In genomic region chr11:66852466-66853241, GRCh38 we compare ENCODE assay signal across 17 cellular contexts. TPM values are rescaled to one million over a fixed set of nuclear protein-coding genes. Genes with fewer than 3 reads are reported as not detected.
DNase-seq lines count a peak whose midpoint lies in the region; ATAC-seq and TF ChIP-seq lines count a peak whose summit lies in the region.
"Had no signal": no experiment of that assay in that cellular context is flagged by ENCODE, and none has a peak within 500 bp of the region (broad histone marks: within the 10 kb centered on the region; RNA-seq: fewer than 3 reads in every experiment).

No MANE protein-coding gene starts in this region.

- peaks cover 5% of the 10 kb centered on the region for H3K79me2 ChIP-seq in DOHH2 (ENCODE audit: control insufficient read depth, low read length)

- H4K20me1 ChIP-seq in BLaER1 treated with 17β-estradiol and CSF1 and Interleukin-3, amounts not matched to agents 10 nM and 100 nM, result peaks cover 0 to 4% (median 3%) of the 10 kb centered on the region in 11 experiments; a peak in 15 of 22 replicates
- H4K20me1 ChIP-seq in DOHH2 (ENCODE audit: control insufficient read depth, insufficient read depth, low read depth, low read length), result no peaks in the 10 kb centered on the region

- H3K9ac ChIP-seq in BLaER1 treated with 17β-estradiol and CSF1 and Interleukin-3, amounts not matched to agents 10 nM and 100 nM, result peak overlapping the region in 6 of 11 experiments; percentile 50 to 99 (median 71); a peak in 11 of 22 replicates

- H3K4me2 ChIP-seq in BLaER1 treated with 17β-estradiol and CSF1 and Interleukin-3, amounts not matched to agents 10 nM and 100 nM, result peak overlapping the region; percentile 45 to 99 (median 70)
- peak overlapping the region; percentile 30 for H3K4me2 ChIP-seq in DOHH2 (ENCODE audit: low read length)

- H3K4me3 ChIP-seq in BLaER1 treated with 17β-estradiol and CSF1 and Interleukin-3, amounts not matched to agents 10 nM and 100 nM, result no peak overlapping the region
- H3K4me3 ChIP-seq in DOHH2 (ENCODE audit: low read length), result no peak overlapping the region
- H3K4me3 ChIP-seq in lower lobe of right lung, result no peak overlapping the region
- H3K4me3 ChIP-seq: thyroid gland had no signal

- peak overlapping the region in 9 of 11 experiments; percentile 53 to 100 (median 99); a peak in 18 of 22 replicates for H3K27ac ChIP-seq in BLaER1 treated with 17β-estradiol and CSF1 and Interleukin-3, amounts not matched to agents 10 nM and 100 nM
- H3K27ac ChIP-seq in DOHH2 (ENCODE audit: low read depth, low read length), result no peak overlapping the region
- no peak overlapping the region for H3K27ac ChIP-seq in VCaP
- H3K27ac ChIP-seq in lower lobe of right lung, result no peak overlapping the region
- H3K27ac ChIP-seq: thyroid gland had no signal

- peaks cover 49 to 59% (median 54%) of the 10 kb centered on the region in 10 experiments for H3K4me1 ChIP-seq in BLaER1 treated with 17β-estradiol and CSF1 and Interleukin-3, amounts not matched to agents 10 nM and 100 nM
- H3K4me1 ChIP-seq in DOHH2 (ENCODE audit: control insufficient read depth, low read length) (peaks cover 22% of the 10 kb centered on the region), lower lobe of right lung (peaks cover 9% of the 10 kb centered on the region)

- no peaks in the 10 kb centered on the region for H3F3A ChIP-seq in DOHH2 (ENCODE audit: control insufficient read depth, insufficient read depth)

- H3K9me2 ChIP-seq in DOHH2 (replicated peaks; ENCODE audit: control insufficient read depth, low read length), result no peaks in the 10 kb centered on the region

- H3K36me3 ChIP-seq in BLaER1 treated with 17β-estradiol and CSF1 and Interleukin-3, amounts not matched to agents 10 nM and 100 nM, result peaks cover 8 to 31% (median 19%) of the 10 kb centered on the region in 11 experiments
- peaks cover 7% of the 10 kb centered on the region; the same call in 1 of the 2 replicates for H3K36me3 ChIP-seq in DOHH2 (ENCODE audit: control insufficient read depth, low read length)
- peaks cover 15% of the 10 kb centered on the region for H3K36me3 ChIP-seq in lower lobe of right lung
- H3K36me3 ChIP-seq: thyroid gland had no signal

- H3K9me3 ChIP-seq in BLaER1 treated with 17β-estradiol and CSF1 and Interleukin-3, amounts not matched to agents 10 nM and 100 nM (replicated peaks in 1 of 11), result no peaks in the 10 kb centered on the region
- no peaks in the 10 kb centered on the region for H3K9me3 ChIP-seq in DOHH2 (ENCODE audit: control insufficient read depth, insufficient read depth, low read length)
- no peaks in the 10 kb centered on the region for H3K9me3 ChIP-seq in lower lobe of right lung
- H3K9me3 ChIP-seq: thyroid gland had no signal

- intact Hi-C loops in lower lobe of right lung (cut with DNase I), result no loop called here

- no peak for ATAC-seq in lower lobe of right lung
- no peak for ATAC-seq in GM21528 (IDR thresholded peaks at IDR 0.05; ENCODE audit: low FRiP score, unreplicated experiment)
- no peak for ATAC-seq in GM18520 (IDR thresholded peaks at IDR 0.05; ENCODE audit: unreplicated experiment)
- ATAC-seq: stimulated activated effector memory CD8-positive, alpha-beta T cell treated with anti-CD3 and anti-CD28 coated beads, Interleukin-12 subunit alpha, Interleukin-12 subunit beta, amount 100 ng/mL, for 72 hours had no signal

- no peaks in the 10 kb centered on the region for H3K27me3 ChIP-seq in BLaER1 treated with 17β-estradiol and CSF1 and Interleukin-3, amounts not matched to agents 10 nM and 100 nM
- H3K27me3 ChIP-seq in DOHH2 (ENCODE audit: control insufficient read depth, low read length), result no peaks in the 10 kb centered on the region
- H3K27me3 ChIP-seq in lower lobe of right lung (ENCODE audit: low read depth), result no peaks in the 10 kb centered on the region
- H3K27me3 ChIP-seq: thyroid gland had no signal

- peak; percentile 26 for DNase-seq in lower lobe of right lung
- no peak for DNase-seq in NCI-H1694 (lab: John Stamatoyannopoulos, UW)
- DNase-seq: activated CD4-positive, alpha-beta T cell treated with anti-CD3 and anti-CD28 coated beads for 4 hours; central memory CD4-positive, alpha-beta T cell; DND-41; hypothalamus; NCI-H1436 treated with DMSO at 0.1 percent for 48 hours; NCI-H2171 treated with DMSO at 0.1 percent for 48 hours; NCI-H526 treated with DMSO at 0.1 percent for 48 hours; SHP77 treated with DMSO at 0.1 percent for 48 hours; thyroid gland had no signal

- TF ChIP-seq CTCF in DOHH2 (IDR thresholded peaks at IDR 0.05; ENCODE audit: low read depth, low read length, poor library complexity, severe bottlenecking), result peak; percentile 45
- TF ChIP-seq CTCF in VCaP (conservative IDR thresholded peaks at IDR 0.05), result 0 out of 2 replicates have a peak, but pooled peaks have one; percentile 3
- no peak for TF ChIP-seq CTCF in lower lobe of right lung (IDR thresholded peaks at IDR 0.05)

RNA-seq across cellular contexts. Expression of gene LRFN4, which starts 4.2 kb away (rescaled TPM):
- 15.7 TPM for total RNA-seq in lower lobe of right lung

RNA-seq across cellular contexts. Expression of gene RCE1, which starts 9.4 kb away (rescaled TPM):
- total RNA-seq in lower lobe of right lung, result 18.9 TPM

Comparison
In these comparisons a context has a peak if more than half of its experiments do, and no peak if none do; other contexts are left out.
1. H3K27ac ChIP-seq: peak in BLaER1 treated with 17β-estradiol and CSF1 and Interleukin-3, amounts not matched to agents 10 nM and 100 nM (9 of 11); none in DOHH2 (single experiment), VCaP (single experiment) and lower lobe of right lung (single experiment).